Comparison of ENCODE assay signal across 1 cellular context in the genomic region with DNA sequence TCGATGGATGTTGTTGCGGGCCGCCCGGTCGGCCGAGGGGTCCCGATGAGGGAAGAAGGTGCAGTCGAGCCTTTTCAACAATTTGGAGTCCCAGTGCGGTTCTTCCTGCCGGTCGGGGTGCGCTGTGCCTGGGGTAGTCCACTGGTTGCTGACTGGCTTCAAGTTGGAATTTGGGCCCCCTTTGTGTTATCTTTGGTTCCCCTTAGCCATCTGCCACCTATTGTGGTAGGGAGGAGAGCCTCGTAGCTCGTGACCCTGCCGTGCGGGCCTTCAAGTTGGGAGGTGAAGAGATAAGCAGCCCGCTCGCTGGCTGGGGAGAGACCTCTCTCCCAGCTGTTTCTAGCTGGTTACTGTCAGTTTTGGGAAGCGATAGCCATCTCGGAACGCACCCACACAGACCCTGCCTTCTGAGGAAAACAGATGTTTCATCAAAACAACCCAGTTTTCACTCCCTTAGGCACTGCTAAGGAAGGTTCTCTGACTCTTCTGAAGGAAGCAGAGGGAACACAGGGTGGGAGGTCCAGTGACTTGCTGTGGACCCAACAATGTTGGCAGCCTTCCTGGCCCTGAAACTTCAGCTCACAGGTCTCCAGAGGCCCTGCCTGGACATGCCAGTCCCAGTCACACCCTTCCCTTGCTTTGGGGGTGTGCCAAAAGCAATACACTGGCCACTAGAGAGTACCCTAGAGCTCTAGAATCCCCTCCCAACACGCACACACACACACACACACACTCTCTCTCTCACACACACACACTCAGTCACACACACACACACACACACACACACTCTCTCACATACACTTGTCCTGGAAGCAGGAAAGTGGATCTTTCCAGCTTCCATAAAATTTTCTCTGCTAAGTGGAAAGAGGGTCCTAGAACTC.
A peak's percentile ranks its signal among the peaks of the same experiment; 100 is the strongest.
TF ChIP-seq lines count a peak whose summit lies in the region.

No MANE protein-coding gene starts in this region.

TF ChIP-seq in K562, 482 proteins besides CTCF, POLR2A, EP300 and RAD21 (continues in another document):
- TF ChIP-seq, protein P1, sequence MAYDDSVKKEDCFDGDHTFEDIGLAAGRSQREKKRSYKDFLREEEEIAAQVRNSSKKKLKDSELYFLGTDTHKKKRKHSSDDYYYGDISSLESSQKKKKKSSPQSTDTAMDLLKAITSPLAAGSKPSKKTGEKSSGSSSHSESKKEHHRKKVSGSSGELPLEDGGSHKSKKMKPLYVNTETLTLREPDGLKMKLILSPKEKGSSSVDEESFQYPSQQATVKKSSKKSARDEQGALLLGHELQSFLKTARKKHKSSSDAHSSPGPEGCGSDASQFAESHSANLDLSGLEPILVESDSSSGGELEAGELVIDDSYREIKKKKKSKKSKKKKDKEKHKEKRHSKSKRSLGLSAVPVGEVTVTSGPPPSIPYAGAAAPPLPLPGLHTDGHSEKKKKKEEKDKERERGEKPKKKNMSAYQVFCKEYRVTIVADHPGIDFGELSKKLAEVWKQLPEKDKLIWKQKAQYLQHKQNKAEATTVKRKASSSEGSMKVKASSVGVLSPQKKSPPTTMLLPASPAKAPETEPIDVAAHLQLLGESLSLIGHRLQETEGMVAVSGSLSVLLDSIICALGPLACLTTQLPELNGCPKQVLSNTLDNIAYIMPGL (CRISPR knock-in tag; IDR thresholded peaks at IDR 0.05), result no peak
- TF ChIP-seq HDGF (IDR thresholded peaks at IDR 0.05), result peak; percentile 49; the same call in 1 of the 2 replicates
- TF ChIP-seq HNRNPL (IDR thresholded peaks at IDR 0.05; ENCODE audit: low read depth, low read length), result no peak
- TF ChIP-seq, protein P2, sequence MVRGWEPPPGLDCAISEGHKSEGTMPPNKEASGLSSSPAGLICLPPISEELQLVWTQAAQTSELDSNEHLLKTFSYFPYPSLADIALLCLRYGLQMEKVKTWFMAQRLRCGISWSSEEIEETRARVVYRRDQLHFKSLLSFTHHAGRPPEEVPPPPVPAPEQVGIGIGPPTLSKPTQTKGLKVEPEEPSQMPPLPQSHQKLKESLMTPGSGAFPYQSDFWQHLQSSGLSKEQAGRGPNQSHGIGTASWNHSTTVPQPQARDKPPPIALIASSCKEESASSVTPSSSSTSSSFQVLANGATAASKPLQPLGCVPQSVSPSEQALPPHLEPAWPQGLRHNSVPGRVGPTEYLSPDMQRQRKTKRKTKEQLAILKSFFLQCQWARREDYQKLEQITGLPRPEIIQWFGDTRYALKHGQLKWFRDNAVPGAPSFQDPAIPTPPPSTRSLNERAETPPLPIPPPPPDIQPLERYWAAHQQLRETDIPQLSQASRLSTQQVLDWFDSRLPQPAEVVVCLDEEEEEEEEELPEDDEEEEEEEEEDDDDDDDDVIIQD (CRISPR knock-in tag; IDR thresholded peaks at IDR 0.05), result no peak
- peak; percentile 93 for TF ChIP-seq L3MBTL2 (IDR thresholded peaks at IDR 0.05)
- TF ChIP-seq, protein P3, sequence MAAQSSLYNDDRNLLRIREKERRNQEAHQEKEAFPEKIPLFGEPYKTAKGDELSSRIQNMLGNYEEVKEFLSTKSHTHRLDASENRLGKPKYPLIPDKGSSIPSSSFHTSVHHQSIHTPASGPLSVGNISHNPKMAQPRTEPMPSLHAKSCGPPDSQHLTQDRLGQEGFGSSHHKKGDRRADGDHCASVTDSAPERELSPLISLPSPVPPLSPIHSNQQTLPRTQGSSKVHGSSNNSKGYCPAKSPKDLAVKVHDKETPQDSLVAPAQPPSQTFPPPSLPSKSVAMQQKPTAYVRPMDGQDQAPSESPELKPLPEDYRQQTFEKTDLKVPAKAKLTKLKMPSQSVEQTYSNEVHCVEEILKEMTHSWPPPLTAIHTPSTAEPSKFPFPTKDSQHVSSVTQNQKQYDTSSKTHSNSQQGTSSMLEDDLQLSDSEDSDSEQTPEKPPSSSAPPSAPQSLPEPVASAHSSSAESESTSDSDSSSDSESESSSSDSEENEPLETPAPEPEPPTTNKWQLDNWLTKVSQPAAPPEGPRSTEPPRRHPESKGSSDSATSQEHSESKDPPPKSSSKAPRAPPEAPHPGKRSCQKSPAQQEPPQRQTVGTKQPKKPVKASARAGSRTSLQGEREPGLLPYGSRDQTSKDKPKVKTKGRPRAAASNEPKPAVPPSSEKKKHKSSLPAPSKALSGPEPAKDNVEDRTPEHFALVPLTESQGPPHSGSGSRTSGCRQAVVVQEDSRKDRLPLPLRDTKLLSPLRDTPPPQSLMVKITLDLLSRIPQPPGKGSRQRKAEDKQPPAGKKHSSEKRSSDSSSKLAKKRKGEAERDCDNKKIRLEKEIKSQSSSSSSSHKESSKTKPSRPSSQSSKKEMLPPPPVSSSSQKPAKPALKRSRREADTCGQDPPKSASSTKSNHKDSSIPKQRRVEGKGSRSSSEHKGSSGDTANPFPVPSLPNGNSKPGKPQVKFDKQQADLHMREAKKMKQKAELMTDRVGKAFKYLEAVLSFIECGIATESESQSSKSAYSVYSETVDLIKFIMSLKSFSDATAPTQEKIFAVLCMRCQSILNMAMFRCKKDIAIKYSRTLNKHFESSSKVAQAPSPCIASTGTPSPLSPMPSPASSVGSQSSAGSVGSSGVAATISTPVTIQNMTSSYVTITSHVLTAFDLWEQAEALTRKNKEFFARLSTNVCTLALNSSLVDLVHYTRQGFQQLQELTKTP (IDR thresholded peaks at IDR 0.05; ENCODE audit: low read depth in 1 of 2, partially characterized antibody in 2 of 2), result peak in 1 of 2 experiments; percentile 77
- peak; percentile 88 for TF ChIP-seq NFIC (IDR thresholded peaks at IDR 0.05)
- 0 out of 2 replicates have a peak, but pooled peaks have one; percentile 56 for TF ChIP-seq ZNF75A (CRISPR knock-in tag; IDR thresholded peaks at IDR 0.05)
- no peak for TF ChIP-seq PRPF4 (IDR thresholded peaks at IDR 0.05; ENCODE audit: insufficient read depth, low read depth, low read length, poor library complexity, severe bottlenecking)
- TF ChIP-seq ZNF830 (CRISPR knock-in tag; IDR thresholded peaks at IDR 0.05), result 0 out of 2 replicates have a peak, but pooled peaks have one; percentile 55
- TF ChIP-seq, protein P4, sequence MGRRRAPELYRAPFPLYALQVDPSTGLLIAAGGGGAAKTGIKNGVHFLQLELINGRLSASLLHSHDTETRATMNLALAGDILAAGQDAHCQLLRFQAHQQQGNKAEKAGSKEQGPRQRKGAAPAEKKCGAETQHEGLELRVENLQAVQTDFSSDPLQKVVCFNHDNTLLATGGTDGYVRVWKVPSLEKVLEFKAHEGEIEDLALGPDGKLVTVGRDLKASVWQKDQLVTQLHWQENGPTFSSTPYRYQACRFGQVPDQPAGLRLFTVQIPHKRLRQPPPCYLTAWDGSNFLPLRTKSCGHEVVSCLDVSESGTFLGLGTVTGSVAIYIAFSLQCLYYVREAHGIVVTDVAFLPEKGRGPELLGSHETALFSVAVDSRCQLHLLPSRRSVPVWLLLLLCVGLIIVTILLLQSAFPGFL (CRISPR knock-in tag; IDR thresholded peaks at IDR 0.05), result no peak
- TF ChIP-seq, protein P5, sequence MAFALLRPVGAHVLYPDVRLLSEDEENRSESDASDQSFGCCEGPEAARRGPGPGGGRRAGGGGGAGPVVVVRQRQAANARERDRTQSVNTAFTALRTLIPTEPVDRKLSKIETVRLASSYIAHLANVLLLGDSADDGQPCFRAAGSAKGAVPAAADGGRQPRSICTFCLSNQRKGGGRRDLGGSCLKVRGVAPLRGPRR (CRISPR knock-in tag; IDR thresholded peaks at IDR 0.05), result 0 out of 2 replicates have a peak, but pooled peaks have one; percentile 20
- TF ChIP-seq, protein P6, sequence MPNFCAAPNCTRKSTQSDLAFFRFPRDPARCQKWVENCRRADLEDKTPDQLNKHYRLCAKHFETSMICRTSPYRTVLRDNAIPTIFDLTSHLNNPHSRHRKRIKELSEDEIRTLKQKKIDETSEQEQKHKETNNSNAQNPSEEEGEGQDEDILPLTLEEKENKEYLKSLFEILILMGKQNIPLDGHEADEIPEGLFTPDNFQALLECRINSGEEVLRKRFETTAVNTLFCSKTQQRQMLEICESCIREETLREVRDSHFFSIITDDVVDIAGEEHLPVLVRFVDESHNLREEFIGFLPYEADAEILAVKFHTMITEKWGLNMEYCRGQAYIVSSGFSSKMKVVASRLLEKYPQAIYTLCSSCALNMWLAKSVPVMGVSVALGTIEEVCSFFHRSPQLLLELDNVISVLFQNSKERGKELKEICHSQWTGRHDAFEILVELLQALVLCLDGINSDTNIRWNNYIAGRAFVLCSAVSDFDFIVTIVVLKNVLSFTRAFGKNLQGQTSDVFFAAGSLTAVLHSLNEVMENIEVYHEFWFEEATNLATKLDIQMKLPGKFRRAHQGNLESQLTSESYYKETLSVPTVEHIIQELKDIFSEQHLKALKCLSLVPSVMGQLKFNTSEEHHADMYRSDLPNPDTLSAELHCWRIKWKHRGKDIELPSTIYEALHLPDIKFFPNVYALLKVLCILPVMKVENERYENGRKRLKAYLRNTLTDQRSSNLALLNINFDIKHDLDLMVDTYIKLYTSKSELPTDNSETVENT (CRISPR knock-in tag; IDR thresholded peaks at IDR 0.05), result no peak
- no peak for TF ChIP-seq HNRNPK (IDR thresholded peaks at IDR 0.05; ENCODE audit: low read depth, low read length, poor library complexity, severe bottlenecking)
- TF ChIP-seq, protein P7, sequence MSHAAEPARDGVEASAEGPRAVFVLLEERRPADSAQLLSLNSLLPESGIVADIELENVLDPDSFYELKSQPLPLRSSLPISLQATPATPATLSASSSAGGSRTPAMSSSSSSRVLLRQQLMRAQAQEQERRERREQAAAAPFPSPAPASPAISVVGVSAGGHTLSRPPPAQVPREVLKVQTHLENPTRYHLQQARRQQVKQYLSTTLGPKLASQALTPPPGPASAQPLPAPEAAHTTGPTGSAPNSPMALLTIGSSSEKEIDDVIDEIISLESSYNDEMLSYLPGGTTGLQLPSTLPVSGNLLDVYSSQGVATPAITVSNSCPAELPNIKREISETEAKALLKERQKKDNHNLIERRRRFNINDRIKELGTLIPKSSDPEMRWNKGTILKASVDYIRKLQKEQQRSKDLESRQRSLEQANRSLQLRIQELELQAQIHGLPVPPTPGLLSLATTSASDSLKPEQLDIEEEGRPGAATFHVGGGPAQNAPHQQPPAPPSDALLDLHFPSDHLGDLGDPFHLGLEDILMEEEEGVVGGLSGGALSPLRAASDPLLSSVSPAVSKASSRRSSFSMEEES (CRISPR knock-in tag; IDR thresholded peaks at IDR 0.05), result peak; percentile 34; the same call in 1 of the 2 replicates
- TF ChIP-seq MEIS2 (IDR thresholded peaks at IDR 0.05; ENCODE audit: partially characterized antibody), result peak; percentile 74
- no peak for TF ChIP-seq BRCA1 (IDR thresholded peaks at IDR 0.05)
- TF ChIP-seq BRCA1 (CRISPR knock-in tag; IDR thresholded peaks at IDR 0.05), result peak; percentile 15; the same call in 1 of the 2 replicates
- peak in 1 of 2 experiments; percentile 85; a peak in 2 of 4 replicates for TF ChIP-seq TBL1XR1 (IDR thresholded peaks at IDR 0.05; ENCODE audit: low read length in 2 of 2)
- peak; percentile 43 to 87; a peak in 2 of 4 replicates for TF ChIP-seq RCOR1 (IDR thresholded peaks at IDR 0.05; ENCODE audit: borderline replicate concordance in 1 of 2, low read depth in 2 of 2, low read length in 2 of 2)
- TF ChIP-seq POU5F1 (IDR thresholded peaks at IDR 0.05; ENCODE audit: borderline replicate concordance, low read depth, low read length, partially characterized antibody), result no peak
- TF ChIP-seq CC2D1A (IDR thresholded peaks at IDR 0.05), result no peak
- TF ChIP-seq SMAD3 (CRISPR knock-in tag; conservative IDR thresholded peaks at IDR 0.05), result peak; percentile 39; the same call in 1 of the 2 replicates
- peak; percentile 90 for TF ChIP-seq ARID1B (IDR thresholded peaks at IDR 0.05)
- no peak for TF ChIP-seq RFX7 (CRISPR knock-in tag; IDR thresholded peaks at IDR 0.05)
- TF ChIP-seq MTA1 (IDR thresholded peaks at IDR 0.05; ENCODE audit: borderline replicate concordance), result peak; percentile 80
- TF ChIP-seq, protein P8, sequence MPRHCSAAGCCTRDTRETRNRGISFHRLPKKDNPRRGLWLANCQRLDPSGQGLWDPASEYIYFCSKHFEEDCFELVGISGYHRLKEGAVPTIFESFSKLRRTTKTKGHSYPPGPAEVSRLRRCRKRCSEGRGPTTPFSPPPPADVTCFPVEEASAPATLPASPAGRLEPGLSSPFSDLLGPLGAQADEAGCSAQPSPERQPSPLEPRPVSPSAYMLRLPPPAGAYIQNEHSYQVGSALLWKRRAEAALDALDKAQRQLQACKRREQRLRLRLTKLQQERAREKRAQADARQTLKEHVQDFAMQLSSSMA (CRISPR knock-in tag; IDR thresholded peaks at IDR 0.05), result no peak
- no peak; the same call in 1 of the 2 replicates for TF ChIP-seq MCM3 (IDR thresholded peaks at IDR 0.05)
- peak; percentile 67 for TF ChIP-seq RBFOX2 (IDR thresholded peaks at IDR 0.05; ENCODE audit: low read depth, low read length)
- no peak for TF ChIP-seq RFX5 (IDR thresholded peaks at IDR 0.05; ENCODE audit: low read depth, low read length)
- peak; percentile 78 for TF ChIP-seq ZNF766 (CRISPR knock-in tag; conservative IDR thresholded peaks at IDR 0.05)
- TF ChIP-seq, protein P9, sequence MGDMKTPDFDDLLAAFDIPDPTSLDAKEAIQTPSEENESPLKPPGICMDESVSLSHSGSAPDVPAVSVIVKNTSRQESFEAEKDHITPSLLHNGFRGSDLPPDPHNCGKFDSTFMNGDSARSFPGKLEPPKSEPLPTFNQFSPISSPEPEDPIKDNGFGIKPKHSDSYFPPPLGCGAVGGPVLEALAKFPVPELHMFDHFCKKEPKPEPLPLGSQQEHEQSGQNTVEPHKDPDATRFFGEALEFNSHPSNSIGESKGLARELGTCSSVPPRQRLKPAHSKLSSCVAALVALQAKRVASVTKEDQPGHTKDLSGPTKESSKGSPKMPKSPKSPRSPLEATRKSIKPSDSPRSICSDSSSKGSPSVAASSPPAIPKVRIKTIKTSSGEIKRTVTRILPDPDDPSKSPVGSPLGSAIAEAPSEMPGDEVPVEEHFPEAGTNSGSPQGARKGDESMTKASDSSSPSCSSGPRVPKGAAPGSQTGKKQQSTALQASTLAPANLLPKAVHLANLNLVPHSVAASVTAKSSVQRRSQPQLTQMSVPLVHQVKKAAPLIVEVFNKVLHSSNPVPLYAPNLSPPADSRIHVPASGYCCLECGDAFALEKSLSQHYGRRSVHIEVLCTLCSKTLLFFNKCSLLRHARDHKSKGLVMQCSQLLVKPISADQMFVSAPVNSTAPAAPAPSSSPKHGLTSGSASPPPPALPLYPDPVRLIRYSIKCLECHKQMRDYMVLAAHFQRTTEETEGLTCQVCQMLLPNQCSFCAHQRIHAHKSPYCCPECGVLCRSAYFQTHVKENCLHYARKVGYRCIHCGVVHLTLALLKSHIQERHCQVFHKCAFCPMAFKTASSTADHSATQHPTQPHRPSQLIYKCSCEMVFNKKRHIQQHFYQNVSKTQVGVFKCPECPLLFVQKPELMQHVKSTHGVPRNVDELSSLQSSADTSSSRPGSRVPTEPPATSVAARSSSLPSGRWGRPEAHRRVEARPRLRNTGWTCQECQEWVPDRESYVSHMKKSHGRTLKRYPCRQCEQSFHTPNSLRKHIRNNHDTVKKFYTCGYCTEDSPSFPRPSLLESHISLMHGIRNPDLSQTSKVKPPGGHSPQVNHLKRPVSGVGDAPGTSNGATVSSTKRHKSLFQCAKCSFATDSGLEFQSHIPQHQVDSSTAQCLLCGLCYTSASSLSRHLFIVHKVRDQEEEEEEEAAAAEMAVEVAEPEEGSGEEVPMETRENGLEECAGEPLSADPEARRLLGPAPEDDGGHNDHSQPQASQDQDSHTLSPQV (IDR thresholded peaks at IDR 0.05), result peak; percentile 66; the same call in 1 of the 2 replicates
- TF ChIP-seq PHF21A (IDR thresholded peaks at IDR 0.05; ENCODE audit: borderline replicate concordance, low read depth), result peak; percentile 45; the same call in 1 of the 2 replicates
- 0 out of 2 replicates have a peak, but pooled peaks have one; percentile 35 for TF ChIP-seq KAT7 (CRISPR knock-in tag; IDR thresholded peaks at IDR 0.05; ENCODE audit: borderline replicate concordance)
